ENCODE assay signal across 12 cellular contexts in genomic region chr2:56448999-56449431, GRCh38.
DNase-seq lines count a peak whose midpoint lies in the region; ATAC-seq lines count a peak whose summit lies in the region.
"Had no signal": no experiment of that assay in that cellular context is flagged by ENCODE, and none has a peak within 500 bp of the region (broad histone marks: within the 10 kb centered on the region; RNA-seq: fewer than 3 reads in every experiment).

No MANE protein-coding gene starts in this region.

- H3K4me3 ChIP-seq in ACC112 (ENCODE audit: low read depth, low read length) (peak overlapping the region; percentile 34; the same call in 1 of the 2 replicates), endocrine pancreas (ENCODE audit: control insufficient read depth, insufficient read depth, low read length) (peak overlapping the region; percentile 68)

- peak overlapping the region; percentile 33 for H2AFZ ChIP-seq in ACC112 (ENCODE audit: low read length, unreplicated experiment)

- no peak overlapping the region for H3K27ac ChIP-seq in ACC112 (ENCODE audit: low read depth, low read length)
- H3K27ac ChIP-seq: WERI-Rb-1 had no signal

- H3K9ac ChIP-seq in endocrine pancreas (ENCODE audit: control insufficient read depth, insufficient read depth, low read length): no peak overlapping the region

- H3K27me3 ChIP-seq in ACC112 (ENCODE audit: insufficient read depth, low read length) (no peaks in the 10 kb centered on the region), endocrine pancreas (ENCODE audit: control insufficient read depth, insufficient read depth, low read length) (no peaks in the 10 kb centered on the region)

- no peaks in the 10 kb centered on the region for H3K9me3 ChIP-seq in endocrine pancreas (ENCODE audit: control insufficient read depth, low read length)

- ATAC-seq in GM18868 (IDR thresholded peaks at IDR 0.05; ENCODE audit: unreplicated experiment) (no peak), GM18520 (IDR thresholded peaks at IDR 0.05; ENCODE audit: unreplicated experiment) (no peak)
- ATAC-seq: naive thymus-derived CD8-positive, alpha-beta T cell; Panc1 had no signal

- H3K4me1 ChIP-seq in ACC112 (ENCODE audit: control insufficient read depth, insufficient read depth, low read length, unreplicated experiment) (peaks cover 11% of the 10 kb centered on the region), endocrine pancreas (ENCODE audit: control insufficient read depth, insufficient read depth, low read length) (peaks cover 4% of the 10 kb centered on the region)

- H3K79me2 ChIP-seq in ACC112 (ENCODE audit: control insufficient read depth, insufficient read depth, low read length, unreplicated experiment): no peaks in the 10 kb centered on the region

- no peaks in the 10 kb centered on the region for H3K36me3 ChIP-seq in ACC112 (ENCODE audit: insufficient read depth, low read length)
- no peaks in the 10 kb centered on the region for H3K36me3 ChIP-seq in endocrine pancreas (ENCODE audit: control insufficient read depth, insufficient read depth, low read length)
- H3K36me3 ChIP-seq: WERI-Rb-1 had no signal

- peak; percentile 43 for DNase-seq in M059J (ENCODE audit: low read depth)
- DNase-seq in mucosa of gallbladder (ENCODE audit: low spot score): peak; percentile 85
- DNase-seq in SHP77 treated with DMSO at 0.1 percent for 48 hours (lab: John Stamatoyannopoulos, UW): no peak
- DNase-seq in NCI-H128 (lab: John Stamatoyannopoulos, UW; ENCODE audit: unreplicated experiment): no peak
- DNase-seq: naive thymus-derived CD8-positive, alpha-beta T cell; NCI-H1417 treated with DMSO at 0.1 percent for 48 hours; WERI-Rb-1 had no signal

Comparison
In these comparisons a context has a peak if more than half of its experiments do, and no peak if none do; other contexts are left out.
1. DNase-seq: peak in M059J (single experiment) and mucosa of gallbladder (single experiment); none in SHP77 treated with DMSO at 0.1 percent for 48 hours (single experiment) and NCI-H128 (single experiment).